In the genomic region with DNA sequence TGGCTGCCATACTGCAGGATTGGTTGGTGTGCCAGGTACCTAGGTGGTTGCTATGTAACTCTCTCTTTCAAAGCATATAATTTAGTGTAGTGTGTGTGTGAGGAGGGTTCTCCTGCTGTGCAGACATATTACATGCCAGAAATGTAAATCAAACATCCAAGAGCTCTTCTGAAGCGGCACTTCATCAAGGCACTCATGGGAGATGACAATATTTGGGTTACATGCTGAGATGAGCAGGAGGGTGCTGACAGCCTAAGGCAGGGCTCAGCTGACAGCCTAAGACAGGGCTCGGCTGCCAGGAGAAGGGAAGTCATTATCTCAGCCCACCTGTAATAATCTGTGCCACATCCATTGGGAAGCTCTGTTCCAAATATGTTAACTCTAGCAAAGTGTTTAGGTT, we compare ENCODE assay signal across 29 cellular contexts. TPM values are rescaled to one million over a fixed set of nuclear protein-coding genes. Genes with fewer than 3 reads are reported as not detected.
DNase-seq lines count a peak whose midpoint lies in the region; ATAC-seq lines count a peak whose summit lies in the region.
"Had no signal": no experiment of that assay in that cellular context is flagged by ENCODE, and none has a peak within 500 bp of the region (broad histone marks: within the 10 kb centered on the region; RNA-seq: fewer than 3 reads in every experiment).

No MANE protein-coding gene starts in this region.

- DNase-seq in DMS53 (lab: John Stamatoyannopoulos, UW) (peak; percentile 28), DMS53 treated with DMSO at 0.1 percent for 48 hours (lab: John Stamatoyannopoulos, UW; ENCODE audit: unreplicated experiment) (no peak), NCI-H2081 (lab: John Stamatoyannopoulos, UW) (peak; percentile 83 to 97), NCI-H510A treated with DMSO at 0.1 percent for 48 hours (lab: John Stamatoyannopoulos, UW) (peak; percentile 93), T-cell (no peak)
- DNase-seq in central memory CD4-positive, alpha-beta T cell = no peak
- DNase-seq: activated CD4-positive, alpha-beta T cell treated with anti-CD3 and anti-CD28 coated beads, Interleukin-2, amount 50 U/mL, for 48 hours; activated naive CD4-positive, alpha-beta T cell treated with anti-CD3 and anti-CD28 coated beads for 36 hours; activated T-cell treated with anti-CD3 and anti-CD28 coated beads, Interleukin-2, amount 50 U/mL, for 72 hours; Caco-2; cerebellar nuclear complex; foreskin fibroblast; GM23248; left lung; MG63; NCI-H1694 treated with DMSO at 0.1 percent for 48 hours; NCI-H524; ovary; retina; Right ventricle myocardium superior; T-helper 2 cell; transverse colon had no signal

- no peak overlapping the region for H3K4me3 Mint-ChIP-seq in T-cell
- H3K4me3 Mint-ChIP-seq: activated naive CD4-positive, alpha-beta T cell treated with anti-CD3 and anti-CD28 coated beads for 36 hours; activated T-cell treated with anti-CD3 and anti-CD28 coated beads, Interleukin-2, amount 50 U/mL, for 72 hours; brain; memory B cell; neural crest cell; stimulated activated memory B cell treated with anti-CD40 and anti-IgM and Interleukin-4, amounts not matched to agents 10 μg/mL and 1 μg/mL and 100 μg/mL, for 72 hours had no signal

- no peaks in the 10 kb centered on the region for H3K9me3 Mint-ChIP-seq in T-cell
- H3K9me3 Mint-ChIP-seq: activated naive CD4-positive, alpha-beta T cell treated with anti-CD3 and anti-CD28 coated beads for 36 hours; activated T-cell treated with anti-CD3 and anti-CD28 coated beads, Interleukin-2, amount 50 U/mL, for 72 hours; brain; memory B cell; neural crest cell; stimulated activated memory B cell treated with anti-CD40 and anti-IgM and Interleukin-4, amounts not matched to agents 10 μg/mL and 1 μg/mL and 100 μg/mL, for 72 hours had no signal

- POLR2A ChIA-PET in T-cell (lab: Charles Lee) = no interaction called here

- no peak for ATAC-seq in HG03565 (IDR thresholded peaks at IDR 0.05; ENCODE audit: unreplicated experiment)
- ATAC-seq in GM18511 (IDR thresholded peaks at IDR 0.05; ENCODE audit: unreplicated experiment) = no peak
- no peak for ATAC-seq in T-cell (replicated peaks in 1 of 4)
- ATAC-seq: activated T-cell treated with anti-CD3 and anti-CD28 coated beads, Interleukin-2, amount 50 U/mL, for 72 hours; left lung; Panc1; stimulated activated memory B cell treated with anti-CD40 and anti-IgM and Interleukin-4, amounts not matched to agents 10 μg/mL and 1 μg/mL and 100 μg/mL, for 72 hours had no signal

- H3K4me1 Mint-ChIP-seq in T-cell = no peaks in the 10 kb centered on the region
- H3K4me1 Mint-ChIP-seq: memory B cell; neural crest cell; stimulated activated memory B cell treated with anti-CD40 and anti-IgM and Interleukin-4, amounts not matched to agents 10 μg/mL and 1 μg/mL and 100 μg/mL, for 72 hours had no signal

- peaks cover 3 to 6% of the 10 kb centered on the region in 2 donors for H3K27me3 Mint-ChIP-seq in T-cell
- H3K27me3 Mint-ChIP-seq: memory B cell had no signal

- H3K27ac Mint-ChIP-seq in T-cell = no peak overlapping the region
- H3K27ac Mint-ChIP-seq: activated naive CD4-positive, alpha-beta T cell treated with anti-CD3 and anti-CD28 coated beads for 36 hours; activated T-cell treated with anti-CD3 and anti-CD28 coated beads, Interleukin-2, amount 50 U/mL, for 72 hours; memory B cell; stimulated activated memory B cell treated with anti-CD40 and anti-IgM and Interleukin-4, amounts not matched to agents 10 μg/mL and 1 μg/mL and 100 μg/mL, for 72 hours had no signal

- CTCF ChIA-PET in T-cell (lab: Charles Lee) = no interaction called here

- no peaks in the 10 kb centered on the region for H3K36me3 Mint-ChIP-seq in T-cell
- H3K36me3 Mint-ChIP-seq: brain; memory B cell; stimulated activated memory B cell treated with anti-CD40 and anti-IgM and Interleukin-4, amounts not matched to agents 10 μg/mL and 1 μg/mL and 100 μg/mL, for 72 hours had no signal

RNA-seq across cellular contexts. Expression of gene ADGRF5, which starts 39.1 kb away (rescaled TPM):
- under 1 TPM in 3 of 5 donors, not detected in 2; 0.07 to 0.32 (median 0.22) TPM for total RNA-seq in T-cell
- total RNA-seq: activated naive CD4-positive, alpha-beta T cell treated with anti-CD3 and anti-CD28 coated beads for 36 hours; activated T-cell treated with anti-CD3 and anti-CD28 coated beads, Interleukin-2, amount 50 U/mL, for 72 hours; Caco-2 had no signal

Comparison
In these comparisons a context has a peak if more than half of its experiments do, and no peak if none do; other contexts are left out.
1. DNase-seq: peak in DMS53 (single experiment), NCI-H2081 (2 of 2) and NCI-H510A treated with DMSO at 0.1 percent for 48 hours (single experiment); none in DMS53 treated with DMSO at 0.1 percent for 48 hours (single experiment), central memory CD4-positive, alpha-beta T cell (single experiment) and T-cell (0 of 34).